Comparison of ENCODE assay signal across 1 cellular context in genomic region chr1:40981702-40982448, GRCh38.
TF ChIP-seq lines count a peak whose summit lies in the region.

No MANE protein-coding gene starts in this region.

TF ChIP-seq in HepG2, 621 proteins besides CTCF, POLR2A, EP300 and RAD21 (continued from another document):
- TF ChIP-seq PBX3 (CRISPR knock-in tag; IDR thresholded peaks at IDR 0.05; ENCODE audit: borderline replicate concordance) (no peak), SMARCE1 (IDR thresholded peaks at IDR 0.05; ENCODE audit: borderline replicate concordance) (no peak), EEA1 (CRISPR knock-in tag; IDR thresholded peaks at IDR 0.05; ENCODE audit: borderline replicate concordance) (no peak), NFE2L2 (IDR thresholded peaks at IDR 0.05; ENCODE audit: low read length) (no peak), NKX3-1 (CRISPR knock-in tag; IDR thresholded peaks at IDR 0.05) (no peak), CBX1 (IDR thresholded peaks at IDR 0.05; ENCODE audit: low read depth) (no peak), ZNF704 (CRISPR knock-in tag; IDR thresholded peaks at IDR 0.05; ENCODE audit: borderline replicate concordance) (no peak), SMYD3 (CRISPR knock-in tag; IDR thresholded peaks at IDR 0.05) (no peak)
